In the genomic region with DNA sequence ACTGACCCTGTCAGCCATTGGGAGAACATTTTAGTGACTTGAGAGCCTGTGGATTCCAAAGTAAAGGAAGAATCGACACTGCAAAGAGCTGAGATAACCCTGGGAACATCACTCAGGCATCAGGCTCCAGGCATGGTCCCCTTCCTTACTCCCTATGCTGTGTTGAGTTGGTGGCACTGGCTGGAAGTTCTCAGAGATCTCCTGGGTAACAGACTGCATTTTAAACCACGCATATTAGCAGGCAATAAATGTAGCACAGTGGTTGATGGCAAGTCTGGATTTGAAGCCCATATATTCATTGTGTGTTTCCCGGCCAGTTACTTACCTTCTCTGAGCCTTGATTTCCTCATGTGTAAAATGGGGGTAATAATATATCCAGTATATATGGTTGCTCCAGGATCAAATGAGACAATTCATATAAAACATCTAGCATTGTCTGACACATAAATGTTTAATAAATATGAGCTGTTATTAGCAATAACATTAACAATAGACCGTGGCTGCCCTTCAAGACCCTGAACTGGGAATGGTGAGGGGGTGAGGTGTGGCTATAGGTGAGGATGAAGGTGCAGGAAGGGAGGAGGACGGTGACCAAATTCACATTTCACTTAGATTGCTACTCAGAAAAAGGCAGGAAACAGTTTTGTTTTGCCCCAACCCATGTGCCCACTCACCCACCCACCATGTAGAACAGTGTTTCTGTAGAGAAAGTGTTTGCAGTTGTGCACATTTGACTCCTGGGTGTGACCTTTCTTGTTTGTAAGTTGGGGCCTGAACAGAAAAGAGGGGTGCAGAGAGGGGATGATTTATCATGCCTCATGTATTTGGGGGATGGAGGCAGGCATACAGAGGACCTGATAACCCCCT, we compare ENCODE assay signal across 1 cellular context.
TF ChIP-seq lines count a peak whose summit lies in the region.

No MANE protein-coding gene starts in this region.

TF ChIP-seq in HepG2, 621 proteins besides CTCF, POLR2A, EP300 and RAD21 (continued from another document):
- TF ChIP-seq, protein P1, sequence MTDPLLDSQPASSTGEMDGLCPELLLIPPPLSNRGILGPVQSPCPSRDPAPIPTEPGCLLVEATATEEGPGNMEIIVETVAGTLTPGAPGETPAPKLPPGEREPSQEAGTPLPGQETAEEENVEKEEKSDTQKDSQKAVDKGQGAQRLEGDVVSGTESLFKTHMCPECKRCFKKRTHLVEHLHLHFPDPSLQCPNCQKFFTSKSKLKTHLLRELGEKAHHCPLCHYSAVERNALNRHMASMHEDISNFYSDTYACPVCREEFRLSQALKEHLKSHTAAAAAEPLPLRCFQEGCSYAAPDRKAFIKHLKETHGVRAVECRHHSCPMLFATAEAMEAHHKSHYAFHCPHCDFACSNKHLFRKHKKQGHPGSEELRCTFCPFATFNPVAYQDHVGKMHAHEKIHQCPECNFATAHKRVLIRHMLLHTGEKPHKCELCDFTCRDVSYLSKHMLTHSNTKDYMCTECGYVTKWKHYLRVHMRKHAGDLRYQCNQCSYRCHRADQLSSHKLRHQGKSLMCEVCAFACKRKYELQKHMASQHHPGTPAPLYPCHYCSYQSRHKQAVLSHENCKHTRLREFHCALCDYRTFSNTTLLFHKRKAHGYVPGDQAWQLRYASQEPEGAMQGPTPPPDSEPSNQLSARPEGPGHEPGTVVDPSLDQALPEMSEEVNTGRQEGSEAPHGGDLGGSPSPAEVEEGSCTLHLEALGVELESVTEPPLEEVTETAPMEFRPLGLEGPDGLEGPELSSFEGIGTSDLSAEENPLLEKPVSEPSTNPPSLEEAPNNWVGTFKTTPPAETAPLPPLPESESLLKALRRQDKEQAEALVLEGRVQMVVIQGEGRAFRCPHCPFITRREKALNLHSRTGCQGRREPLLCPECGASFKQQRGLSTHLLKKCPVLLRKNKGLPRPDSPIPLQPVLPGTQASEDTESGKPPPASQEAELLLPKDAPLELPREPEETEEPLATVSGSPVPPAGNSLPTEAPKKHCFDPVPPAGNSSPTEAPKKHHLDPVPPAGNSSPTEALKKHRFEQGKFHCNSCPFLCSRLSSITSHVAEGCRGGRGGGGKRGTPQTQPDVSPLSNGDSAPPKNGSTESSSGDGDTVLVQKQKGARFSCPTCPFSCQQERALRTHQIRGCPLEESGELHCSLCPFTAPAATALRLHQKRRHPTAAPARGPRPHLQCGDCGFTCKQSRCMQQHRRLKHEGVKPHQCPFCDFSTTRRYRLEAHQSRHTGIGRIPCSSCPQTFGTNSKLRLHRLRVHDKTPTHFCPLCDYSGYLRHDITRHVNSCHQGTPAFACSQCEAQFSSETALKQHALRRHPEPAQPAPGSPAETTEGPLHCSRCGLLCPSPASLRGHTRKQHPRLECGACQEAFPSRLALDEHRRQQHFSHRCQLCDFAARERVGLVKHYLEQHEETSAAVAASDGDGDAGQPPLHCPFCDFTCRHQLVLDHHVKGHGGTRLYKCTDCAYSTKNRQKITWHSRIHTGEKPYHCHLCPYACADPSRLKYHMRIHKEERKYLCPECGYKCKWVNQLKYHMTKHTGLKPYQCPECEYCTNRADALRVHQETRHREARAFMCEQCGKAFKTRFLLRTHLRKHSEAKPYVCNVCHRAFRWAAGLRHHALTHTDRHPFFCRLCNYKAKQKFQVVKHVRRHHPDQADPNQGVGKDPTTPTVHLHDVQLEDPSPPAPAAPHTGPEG (CRISPR knock-in tag; IDR thresholded peaks at IDR 0.05), result no peak
- TF ChIP-seq CHCHD3 (CRISPR knock-in tag; IDR thresholded peaks at IDR 0.05) (no peak), BHLHE40 (IDR thresholded peaks at IDR 0.05; ENCODE audit: low read length) (no peak), ZNF124 (CRISPR knock-in tag; IDR thresholded peaks at IDR 0.05) (no peak), JARID2 (CRISPR knock-in tag; IDR thresholded peaks at IDR 0.05; ENCODE audit: insufficient replicate concordance) (no peak), LCORL (IDR thresholded peaks at IDR 0.05) (no peak), LCORL (CRISPR knock-in tag; IDR thresholded peaks at IDR 0.05) (no peak), NCOA2 (CRISPR knock-in tag; IDR thresholded peaks at IDR 0.05) (no peak), XBP1 (CRISPR knock-in tag; IDR thresholded peaks at IDR 0.05) (no peak), ZNF333 (CRISPR knock-in tag; IDR thresholded peaks at IDR 0.05; ENCODE audit: borderline replicate concordance) (no peak), ZNF549 (CRISPR knock-in tag; IDR thresholded peaks at IDR 0.05) (no peak), ZNF143 (CRISPR knock-in tag; IDR thresholded peaks at IDR 0.05) (no peak), ZSCAN21 (CRISPR knock-in tag; IDR thresholded peaks at IDR 0.05; ENCODE audit: borderline replicate concordance) (no peak)
- TF ChIP-seq, protein P2, sequence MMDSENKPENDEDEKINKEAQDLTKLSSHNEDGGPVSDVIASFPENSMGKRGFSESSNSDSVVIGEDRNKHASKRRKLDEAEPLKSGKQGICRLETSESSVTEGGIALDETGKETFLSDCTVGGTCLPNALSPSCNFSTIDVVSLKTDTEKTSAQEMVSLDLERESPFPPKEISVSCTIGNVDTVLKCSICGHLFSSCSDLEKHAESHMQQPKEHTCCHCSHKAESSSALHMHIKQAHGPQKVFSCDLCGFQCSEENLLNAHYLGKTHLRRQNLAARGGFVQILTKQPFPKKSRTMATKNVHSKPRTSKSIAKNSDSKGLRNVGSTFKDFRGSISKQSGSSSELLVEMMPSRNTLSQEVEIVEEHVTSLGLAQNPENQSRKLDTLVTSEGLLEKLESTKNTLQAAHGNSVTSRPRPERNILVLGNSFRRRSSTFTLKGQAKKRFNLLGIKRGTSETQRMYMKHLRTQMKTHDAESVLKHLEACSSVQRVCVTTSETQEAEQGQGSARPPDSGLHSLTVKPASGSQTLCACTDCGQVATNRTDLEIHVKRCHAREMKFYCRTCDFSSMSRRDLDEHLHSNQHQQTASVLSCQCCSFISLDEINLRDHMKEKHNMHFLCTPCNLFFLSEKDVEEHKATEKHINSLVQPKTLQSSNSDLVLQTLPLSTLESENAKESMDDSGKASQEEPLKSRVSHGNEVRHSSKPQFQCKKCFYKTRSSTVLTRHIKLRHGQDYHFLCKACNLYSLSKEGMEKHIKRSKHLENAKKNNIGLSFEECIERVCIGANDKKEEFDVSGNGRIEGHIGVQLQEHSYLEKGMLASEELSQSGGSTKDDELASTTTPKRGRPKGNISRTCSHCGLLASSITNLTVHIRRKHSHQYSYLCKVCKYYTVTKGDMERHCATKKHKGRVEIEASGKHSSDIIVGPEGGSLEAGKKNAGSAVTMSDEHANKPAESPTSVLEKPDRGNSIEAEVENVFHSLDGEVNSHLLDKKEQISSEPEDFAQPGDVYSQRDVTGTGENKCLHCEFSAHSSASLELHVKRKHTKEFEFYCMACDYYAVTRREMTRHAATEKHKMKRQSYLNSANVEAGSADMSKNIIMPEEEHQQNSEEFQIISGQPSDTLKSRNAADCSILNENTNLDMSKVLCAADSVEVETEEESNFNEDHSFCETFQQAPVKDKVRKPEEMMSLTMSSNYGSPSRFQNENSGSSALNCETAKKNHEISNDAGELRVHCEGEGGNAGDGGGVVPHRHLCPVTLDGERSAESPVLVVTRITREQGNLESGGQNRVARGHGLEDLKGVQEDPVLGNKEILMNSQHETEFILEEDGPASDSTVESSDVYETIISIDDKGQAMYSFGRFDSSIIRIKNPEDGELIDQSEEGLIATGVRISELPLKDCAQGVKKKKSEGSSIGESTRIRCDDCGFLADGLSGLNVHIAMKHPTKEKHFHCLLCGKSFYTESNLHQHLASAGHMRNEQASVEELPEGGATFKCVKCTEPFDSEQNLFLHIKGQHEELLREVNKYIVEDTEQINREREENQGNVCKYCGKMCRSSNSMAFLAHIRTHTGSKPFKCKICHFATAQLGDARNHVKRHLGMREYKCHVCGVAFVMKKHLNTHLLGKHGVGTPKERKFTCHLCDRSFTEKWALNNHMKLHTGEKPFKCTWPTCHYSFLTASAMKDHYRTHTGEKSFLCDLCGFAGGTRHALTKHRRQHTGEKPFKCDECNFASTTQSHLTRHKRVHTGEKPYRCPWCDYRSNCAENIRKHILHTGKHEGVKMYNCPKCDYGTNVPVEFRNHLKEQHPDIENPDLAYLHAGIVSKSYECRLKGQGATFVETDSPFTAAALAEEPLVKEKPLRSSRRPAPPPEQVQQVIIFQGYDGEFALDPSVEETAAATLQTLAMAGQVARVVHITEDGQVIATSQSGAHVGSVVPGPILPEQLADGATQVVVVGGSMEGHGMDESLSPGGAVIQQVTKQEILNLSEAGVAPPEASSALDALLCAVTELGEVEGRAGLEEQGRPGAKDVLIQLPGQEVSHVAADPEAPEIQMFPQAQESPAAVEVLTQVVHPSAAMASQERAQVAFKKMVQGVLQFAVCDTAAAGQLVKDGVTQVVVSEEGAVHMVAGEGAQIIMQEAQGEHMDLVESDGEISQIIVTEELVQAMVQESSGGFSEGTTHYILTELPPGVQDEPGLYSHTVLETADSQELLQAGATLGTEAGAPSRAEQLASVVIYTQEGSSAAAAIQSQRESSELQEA (CRISPR knock-in tag; IDR thresholded peaks at IDR 0.05; ENCODE audit: not compliant biosample characterization), result no peak
- TF ChIP-seq, protein P3, sequence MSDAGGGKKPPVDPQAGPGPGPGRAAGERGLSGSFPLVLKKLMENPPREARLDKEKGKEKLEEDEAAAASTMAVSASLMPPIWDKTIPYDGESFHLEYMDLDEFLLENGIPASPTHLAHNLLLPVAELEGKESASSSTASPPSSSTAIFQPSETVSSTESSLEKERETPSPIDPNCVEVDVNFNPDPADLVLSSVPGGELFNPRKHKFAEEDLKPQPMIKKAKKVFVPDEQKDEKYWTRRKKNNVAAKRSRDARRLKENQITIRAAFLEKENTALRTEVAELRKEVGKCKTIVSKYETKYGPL (CRISPR knock-in tag; IDR thresholded peaks at IDR 0.05), result no peak
- TF ChIP-seq, protein P4, sequence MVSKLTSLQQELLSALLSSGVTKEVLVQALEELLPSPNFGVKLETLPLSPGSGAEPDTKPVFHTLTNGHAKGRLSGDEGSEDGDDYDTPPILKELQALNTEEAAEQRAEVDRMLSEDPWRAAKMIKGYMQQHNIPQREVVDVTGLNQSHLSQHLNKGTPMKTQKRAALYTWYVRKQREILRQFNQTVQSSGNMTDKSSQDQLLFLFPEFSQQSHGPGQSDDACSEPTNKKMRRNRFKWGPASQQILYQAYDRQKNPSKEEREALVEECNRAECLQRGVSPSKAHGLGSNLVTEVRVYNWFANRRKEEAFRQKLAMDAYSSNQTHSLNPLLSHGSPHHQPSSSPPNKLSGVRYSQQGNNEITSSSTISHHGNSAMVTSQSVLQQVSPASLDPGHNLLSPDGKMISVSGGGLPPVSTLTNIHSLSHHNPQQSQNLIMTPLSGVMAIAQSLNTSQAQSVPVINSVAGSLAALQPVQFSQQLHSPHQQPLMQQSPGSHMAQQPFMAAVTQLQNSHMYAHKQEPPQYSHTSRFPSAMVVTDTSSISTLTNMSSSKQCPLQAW (CRISPR knock-in tag; IDR thresholded peaks at IDR 0.05), result no peak
